In the genomic region with DNA sequence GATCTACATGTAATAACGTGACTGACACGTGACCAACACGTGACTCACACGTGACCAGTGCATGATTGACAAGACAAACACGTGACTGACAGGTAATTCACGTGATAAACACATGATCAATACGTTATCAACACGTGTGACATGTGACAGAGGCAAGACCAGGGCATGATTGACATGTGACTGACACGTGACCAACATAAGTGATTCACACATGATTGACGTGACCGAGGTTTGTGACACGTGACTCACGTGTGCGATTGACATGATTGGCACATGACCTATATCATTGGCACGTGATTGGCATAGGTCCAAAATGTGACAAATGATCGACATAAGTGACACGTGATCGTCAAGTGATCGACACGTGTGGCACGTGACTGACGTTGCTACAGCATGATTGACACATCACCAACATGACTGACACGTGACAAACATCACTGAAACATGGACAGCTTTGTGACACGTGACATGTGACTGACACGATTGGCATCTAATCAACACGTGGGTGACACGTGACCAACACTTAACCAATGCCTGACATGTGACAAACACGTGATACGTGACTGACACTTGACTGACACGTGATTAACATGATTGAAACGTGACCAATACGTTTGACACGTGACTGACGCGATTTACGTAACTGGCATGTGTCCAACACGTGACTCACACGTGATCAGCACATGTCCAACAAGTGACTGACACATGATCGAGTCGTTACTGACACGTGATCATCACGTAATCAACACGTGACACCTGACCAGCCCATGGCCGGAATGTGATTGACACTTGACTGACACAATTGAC, we compare ENCODE assay signal across 20 cellular contexts. TPM values are rescaled to one million over a fixed set of nuclear protein-coding genes. Genes with fewer than 3 reads are reported as not detected.
DNase-seq lines count a peak whose midpoint lies in the region; ATAC-seq and TF ChIP-seq lines count a peak whose summit lies in the region.
"Had no signal": no experiment of that assay in that cellular context is flagged by ENCODE, and none has a peak within 500 bp of the region (broad histone marks: within the 10 kb centered on the region; RNA-seq: fewer than 3 reads in every experiment).

No MANE protein-coding gene starts in this region.

- H2AK5ac ChIP-seq in mesendoderm (ENCODE audit: low read length), result no peak overlapping the region

- no peaks in the 10 kb centered on the region for H3K79me2 ChIP-seq in GM23248 (ENCODE audit: insufficient read depth)
- no peaks in the 10 kb centered on the region for H3K79me2 ChIP-seq in mesendoderm (ENCODE audit: control insufficient read depth, insufficient read depth, low read length)
- H3K79me2 ChIP-seq in hepatocyte, result no peaks in the 10 kb centered on the region

- no peaks in the 10 kb centered on the region for H3K9me3 ChIP-seq in GM23248 (ENCODE audit: low read depth)
- H3K9me3 ChIP-seq in endodermal cell (ENCODE audit: control insufficient read depth, low read length), result peaks cover 66% of the 10 kb centered on the region
- H3K9me3 ChIP-seq in Caco-2, result peaks cover 46% of the 10 kb centered on the region
- peaks cover 5% of the 10 kb centered on the region for H3K9me3 ChIP-seq in hepatocyte (ENCODE audit: low read depth)

- no peak overlapping the region for H3K4ac ChIP-seq in mesendoderm (ENCODE audit: low read depth, low read length)

- POLR2A ChIA-PET in Caco-2 (lab: Charles Lee), result no interaction called here

- H2AFZ ChIP-seq in GM23248 (no peak overlapping the region), hepatocyte (no peak overlapping the region)
- H2AFZ ChIP-seq: GM23338 had no signal

- H3K27ac ChIP-seq in GM23248, result no peak overlapping the region
- H3K27ac ChIP-seq in endodermal cell (ENCODE audit: low read depth, low read length), result no peak overlapping the region
- no peak overlapping the region for H3K27ac ChIP-seq in mesendoderm (ENCODE audit: low read depth, low read length)
- H3K27ac ChIP-seq in hepatocyte, result no peak overlapping the region

- H3K27me3 Mint-ChIP-seq in endodermal cell (ENCODE audit: insufficient read depth) (no peaks in the 10 kb centered on the region), Caco-2 (ENCODE audit: insufficient read depth, unreplicated experiment) (peaks cover 5% of the 10 kb centered on the region)
- H3K27me3 Mint-ChIP-seq: CD4-positive, CD25-positive, alpha-beta regulatory T cell had no signal

- no TSS peak for BruUV-seq in Caco-2 (replicated peaks; lab: Mats Ljungman, UMichigan)

- no peak overlapping the region for H3K27ac Mint-ChIP-seq in endodermal cell
- no peak overlapping the region for H3K27ac Mint-ChIP-seq in Caco-2 (ENCODE audit: unreplicated experiment)
- H3K27ac Mint-ChIP-seq: CD4-positive, CD25-positive, alpha-beta regulatory T cell; GM23338 had no signal

- H3K4me2 ChIP-seq in GM23248 (ENCODE audit: unreplicated experiment) (no peak overlapping the region), mesendoderm (ENCODE audit: low read length) (no peak overlapping the region), hepatocyte (no peak overlapping the region)
- H3K4me2 ChIP-seq: GM23338 had no signal

- H3F3A ChIP-seq in GM23248 (ENCODE audit: insufficient read depth), result peaks cover 46% of the 10 kb centered on the region

- H3K56ac ChIP-seq in mesendoderm (ENCODE audit: low read length), result no peak overlapping the region

- no peak overlapping the region for H4K8ac ChIP-seq in mesendoderm (ENCODE audit: low read depth, low read length)

- H3K4me1 Mint-ChIP-seq in endodermal cell (no peaks in the 10 kb centered on the region), Caco-2 (ENCODE audit: low read depth, unreplicated experiment) (peaks cover 6% of the 10 kb centered on the region)
- H3K4me1 Mint-ChIP-seq: GM23338 had no signal

- H4K5ac ChIP-seq in mesendoderm (ENCODE audit: low read length), result no peak overlapping the region

- DNase-seq in GM23248 (peak; percentile 16), SK-MEL-5 (ENCODE audit: low read depth, low spot score) (peak; percentile 32), endodermal cell (no peak), mesendoderm (no peak), Caco-2 (no peak), hepatocyte (ENCODE audit: low spot score) (no peak)
- no peak for DNase-seq in activated naive CD4-positive, alpha-beta T cell treated with Interleukin-2 at 50 U/mL for 16 hours
- DNase-seq: AML-193; CD4-positive, CD25-positive, alpha-beta regulatory T cell; DMS79 treated with DMSO at 0.1 percent for 48 hours; GDM1; KBM-7; NCI-H1436 treated with DMSO at 0.1 percent for 48 hours; NCI-H2081; NCI-H345; NCI-H526 treated with DMSO at 0.1 percent for 48 hours; RPMI8226 had no signal

- H2BK120ac ChIP-seq in mesendoderm (ENCODE audit: low read depth, low read length), result no peak overlapping the region

- H3K4me3 ChIP-seq in GM23248 (no peak overlapping the region), endodermal cell (ENCODE audit: low read length) (peak overlapping the region; percentile 52), mesendoderm (ENCODE audit: low read length) (peak overlapping the region; percentile 5), Caco-2 (ENCODE audit: low read depth, low read length) (no peak overlapping the region), hepatocyte (no peak overlapping the region)
- H3K4me3 ChIP-seq: GM23338 had no signal

- ATAC-seq in HG03571 (IDR thresholded peaks at IDR 0.05; ENCODE audit: unreplicated experiment), result no peak
- ATAC-seq: GM23338 had no signal

- H3K23ac ChIP-seq in mesendoderm (ENCODE audit: low read length), result no peak overlapping the region

- H3K9me3 Mint-ChIP-seq in endodermal cell (peaks cover 71% of the 10 kb centered on the region), Caco-2 (ENCODE audit: unreplicated experiment) (peaks cover 28% of the 10 kb centered on the region)

- H2BK5ac ChIP-seq in mesendoderm (ENCODE audit: low read length), result no peak overlapping the region

- CTCF ChIA-PET in Caco-2 (lab: Charles Lee), result no interaction called here

- TF ChIP-seq CTCF in endodermal cell (conservative IDR thresholded peaks at IDR 0.05) (no peak), Caco-2 (IDR thresholded peaks at IDR 0.05; ENCODE audit: insufficient read depth in 1 of 2, low read depth in 1 of 2, low read length in 1 of 2, severe bottlenecking in 1 of 2, unreplicated experiment in 1 of 2) (no peak), hepatocyte (IDR thresholded peaks at IDR 0.05; ENCODE audit: poor library complexity) (no peak)

- H3K18ac ChIP-seq in mesendoderm (ENCODE audit: low read length), result no peak overlapping the region

- H2BK15ac ChIP-seq in mesendoderm (replicated peaks; ENCODE audit: low read depth), result no peak overlapping the region

- no peak overlapping the region for H3K4me3 Mint-ChIP-seq in endodermal cell
- no peak overlapping the region for H3K4me3 Mint-ChIP-seq in Caco-2 (ENCODE audit: unreplicated experiment)
- H3K4me3 Mint-ChIP-seq: CD4-positive, CD25-positive, alpha-beta regulatory T cell; GM23338 had no signal

- in situ Hi-C loops in GM23248 (cut with MboI) (no loop called here), SK-MEL-5 (cut with HindIII; ENCODE audit: low pct_unique_long_range_greater_than_20kb, low sequenced_read_pairs) (no loop called here)

- intact Hi-C loops in Caco-2 (cut with micrococcal nuclease; ENCODE audit: unreplicated experiment), result no loop called here

- H4K20me1 ChIP-seq in GM23248 (ENCODE audit: insufficient read depth) (no peaks in the 10 kb centered on the region), hepatocyte (ENCODE audit: insufficient read depth, poor library complexity, severe bottlenecking) (no peaks in the 10 kb centered on the region)

- H3K36me3 Mint-ChIP-seq in endodermal cell (ENCODE audit: low read depth), result peaks cover 57% of the 10 kb centered on the region
- H3K36me3 Mint-ChIP-seq in Caco-2 (ENCODE audit: insufficient read depth, unreplicated experiment), result peaks cover 55% of the 10 kb centered on the region

- H3K36me3 ChIP-seq in GM23248 (ENCODE audit: low read depth), result no peaks in the 10 kb centered on the region
- peaks cover 22% of the 10 kb centered on the region for H3K36me3 ChIP-seq in endodermal cell (ENCODE audit: control insufficient read depth, insufficient read depth, low read length)
- peaks cover 3% of the 10 kb centered on the region for H3K36me3 ChIP-seq in mesendoderm (ENCODE audit: control insufficient read depth, insufficient read depth, low read length)
- peaks cover 2% of the 10 kb centered on the region; the same call in 1 of the 2 replicates for H3K36me3 ChIP-seq in Caco-2 (ENCODE audit: control insufficient read depth, insufficient read depth, low read length)
- H3K36me3 ChIP-seq in hepatocyte (replicated peaks; ENCODE audit: insufficient read depth, low read depth), result no peaks in the 10 kb centered on the region

- no peak overlapping the region for H3K9ac ChIP-seq in GM23248
- no peak overlapping the region for H3K9ac ChIP-seq in endodermal cell (ENCODE audit: extremely low read depth, low read length, poor library complexity, severe bottlenecking)
- H3K9ac ChIP-seq in mesendoderm (ENCODE audit: low read length), result no peak overlapping the region

- no peaks in the 10 kb centered on the region for H3K9me2 ChIP-seq in GM23248 (ENCODE audit: insufficient read depth)
- no peaks in the 10 kb centered on the region for H3K9me2 ChIP-seq in hepatocyte (replicated peaks; ENCODE audit: insufficient read depth)

- H3K27me3 ChIP-seq in GM23248 (replicated peaks; ENCODE audit: insufficient read depth) (no peaks in the 10 kb centered on the region), endodermal cell (ENCODE audit: control insufficient read depth, insufficient read depth, low read length, poor library complexity, severe bottlenecking) (no peaks in the 10 kb centered on the region), mesendoderm (ENCODE audit: insufficient read depth, low read length, poor library complexity) (no peaks in the 10 kb centered on the region), Caco-2 (replicated peaks; ENCODE audit: control insufficient read depth, insufficient read depth, low read length) (no peaks in the 10 kb centered on the region), hepatocyte (no peaks in the 10 kb centered on the region)

- 88 to 89% methylated on average over 44 of the region's 44 CpGs for WGBS in GM23248 (ENCODE audit: low coverage in 1 of 2, low lambda C conversion rate in 2 of 2, missing lambda C conversion rate in 2 of 2), 2 experiments
- 94 to 96% methylated on average over 44 of the region's 44 CpGs for WGBS in endodermal cell (ENCODE audit: insufficient coverage in 1 of 2, insufficient read length in 1 of 2), 2 experiments
- no CpG with 5 or more reads among the region's 44 CpGs for WGBS in mesendoderm (ENCODE audit: extremely low coverage, insufficient coverage, low lambda C conversion rate)
- WGBS in hepatocyte (ENCODE audit: low lambda C conversion rate, missing lambda C conversion rate), result 98% methylated on average over 43 of the region's 44 CpGs

- H3K79me1 ChIP-seq in mesendoderm (ENCODE audit: low read length), result no peaks in the 10 kb centered on the region

- H3K4me1 ChIP-seq in GM23248 (ENCODE audit: insufficient read depth) (no peaks in the 10 kb centered on the region), endodermal cell (ENCODE audit: control insufficient read depth, insufficient read depth, low read length) (no peaks in the 10 kb centered on the region), mesendoderm (ENCODE audit: control insufficient read depth, low read depth, low read length) (no peaks in the 10 kb centered on the region), Caco-2 (no peaks in the 10 kb centered on the region), hepatocyte (ENCODE audit: insufficient read depth) (no peaks in the 10 kb centered on the region)

RNA-seq across cellular contexts. Expression of a gene that starts 22.9 kb away (rescaled TPM):
- total RNA-seq in GM23248 (2014; rRNA removed; shearing (Covaris generic)), result 1.8 and 3.8 TPM in 2 replicates
- 1.8 TPM in 2 replicates for polyA plus RNA-seq in GM23248 (2016; fragmentation: Nextera tagmentation; extraction: Ambion mirVana)
- 1.9 and 2.5 TPM in 2 replicates for total RNA-seq in SK-MEL-5 (2014; rRNA removed; shearing (Covaris generic))
- 0.69 and 1.4 TPM in 2 replicates for polyA plus RNA-seq in SK-MEL-5 (2015; cell fraction: cytosol; rRNA removed)
- 0.62 and 1.3 TPM in 2 replicates for polyA plus RNA-seq in SK-MEL-5 (2015; cell fraction: nucleus; rRNA removed)
- total RNA-seq in endodermal cell, result 1 to 10 TPM; 3.7 to 5.4 TPM
- 1.0 TPM for polyA plus RNA-seq in endodermal cell (2013, experiment 1 of 2)
- 1.0 TPM for polyA plus RNA-seq in endodermal cell (2013, experiment 2 of 2)
- polyA plus RNA-seq in mesendoderm (2013, experiment 1 of 2), result 0.62 TPM
- 0.53 TPM for polyA plus RNA-seq in mesendoderm (2013, experiment 2 of 2)
- total RNA-seq in Caco-2 (2022), result 7.3 and 7.9 TPM in 2 replicates
- total RNA-seq in hepatocyte, result 3.4 and 4.4 TPM in 2 replicates
- polyA plus RNA-seq in hepatocyte, result 2.5 and 3.3 TPM in 2 replicates
- total RNA-seq: OCI-LY7 had no signal

Comparison
In these comparisons a context has a peak if more than half of its experiments do, and no peak if none do; other contexts are left out.
1. DNase-seq: peak in GM23248 (single experiment) and SK-MEL-5 (single experiment); none in endodermal cell (single experiment), mesendoderm (single experiment), Caco-2 (0 of 2), hepatocyte (single experiment) and activated naive CD4-positive, alpha-beta T cell treated with Interleukin-2 at 50 U/mL for 16 hours (single experiment).
2. H3K4me3 ChIP-seq: peak in endodermal cell (single experiment) and mesendoderm (single experiment); none in GM23248 (single experiment), Caco-2 (single experiment) and hepatocyte (single experiment).